In the genomic region with DNA sequence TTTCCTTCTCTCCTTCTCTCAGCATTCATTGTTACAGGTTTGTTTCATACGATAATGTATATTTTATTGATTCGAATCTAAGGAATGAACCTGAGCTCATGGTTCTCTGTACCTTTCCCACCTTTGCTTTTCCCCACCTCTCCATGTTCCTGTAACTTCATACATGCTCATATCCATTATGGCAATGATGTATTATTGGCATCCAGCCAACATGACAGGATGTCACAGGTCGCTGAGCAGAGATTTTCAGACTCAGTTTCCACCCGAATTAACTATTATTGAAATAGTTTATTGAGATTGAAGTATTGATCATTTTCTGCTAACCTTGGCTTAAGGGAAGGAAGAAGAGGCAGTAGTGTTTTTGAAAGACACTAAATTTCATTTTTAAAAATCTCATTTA, we compare ENCODE assay signal across 2 cellular contexts.
TF ChIP-seq lines count a peak whose summit lies in the region.

No MANE protein-coding gene starts in this region.

TF ChIP-seq in A549, 52 proteins besides CTCF, POLR2A, EP300 and RAD21 (continued from another document):
- TF ChIP-seq RNF2 (IDR thresholded peaks at IDR 0.05; ENCODE audit: borderline replicate concordance, low read depth) (no peak), PHF8 (IDR thresholded peaks at IDR 0.05; ENCODE audit: borderline replicate concordance, low read depth) (no peak), HDAC2 (IDR thresholded peaks at IDR 0.05) (no peak), SREBF2 (IDR thresholded peaks at IDR 0.05) (no peak), ZFP36 (IDR thresholded peaks at IDR 0.05; ENCODE audit: borderline replicate concordance, partially characterized antibody) (no peak), HOXA7 (CRISPR knock-in tag; IDR thresholded peaks at IDR 0.05) (no peak), POLR2AphosphoS2 (conservative IDR thresholded peaks at IDR 0.05; ENCODE audit: low read length) (no peak), MAX (IDR thresholded peaks at IDR 0.05) (no peak), HOXB13 (CRISPR knock-in tag; IDR thresholded peaks at IDR 0.05; ENCODE audit: low read depth) (no peak), PBX3 (IDR thresholded peaks at IDR 0.05) (no peak), HEYL (CRISPR knock-in tag; IDR thresholded peaks at IDR 0.05) (no peak), NR3C1 (IDR thresholded peaks at IDR 0.05) (no peak)
- TF ChIP-seq, protein P1, sequence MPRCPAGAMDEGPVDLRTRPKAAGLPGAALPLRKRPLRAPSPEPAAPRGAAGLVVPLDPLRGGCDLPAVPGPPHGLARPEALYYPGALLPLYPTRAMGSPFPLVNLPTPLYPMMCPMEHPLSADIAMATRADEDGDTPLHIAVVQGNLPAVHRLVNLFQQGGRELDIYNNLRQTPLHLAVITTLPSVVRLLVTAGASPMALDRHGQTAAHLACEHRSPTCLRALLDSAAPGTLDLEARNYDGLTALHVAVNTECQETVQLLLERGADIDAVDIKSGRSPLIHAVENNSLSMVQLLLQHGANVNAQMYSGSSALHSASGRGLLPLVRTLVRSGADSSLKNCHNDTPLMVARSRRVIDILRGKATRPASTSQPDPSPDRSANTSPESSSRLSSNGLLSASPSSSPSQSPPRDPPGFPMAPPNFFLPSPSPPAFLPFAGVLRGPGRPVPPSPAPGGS (IDR thresholded peaks at IDR 0.05) = no peak
- TF ChIP-seq, protein P2, sequence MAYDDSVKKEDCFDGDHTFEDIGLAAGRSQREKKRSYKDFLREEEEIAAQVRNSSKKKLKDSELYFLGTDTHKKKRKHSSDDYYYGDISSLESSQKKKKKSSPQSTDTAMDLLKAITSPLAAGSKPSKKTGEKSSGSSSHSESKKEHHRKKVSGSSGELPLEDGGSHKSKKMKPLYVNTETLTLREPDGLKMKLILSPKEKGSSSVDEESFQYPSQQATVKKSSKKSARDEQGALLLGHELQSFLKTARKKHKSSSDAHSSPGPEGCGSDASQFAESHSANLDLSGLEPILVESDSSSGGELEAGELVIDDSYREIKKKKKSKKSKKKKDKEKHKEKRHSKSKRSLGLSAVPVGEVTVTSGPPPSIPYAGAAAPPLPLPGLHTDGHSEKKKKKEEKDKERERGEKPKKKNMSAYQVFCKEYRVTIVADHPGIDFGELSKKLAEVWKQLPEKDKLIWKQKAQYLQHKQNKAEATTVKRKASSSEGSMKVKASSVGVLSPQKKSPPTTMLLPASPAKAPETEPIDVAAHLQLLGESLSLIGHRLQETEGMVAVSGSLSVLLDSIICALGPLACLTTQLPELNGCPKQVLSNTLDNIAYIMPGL (CRISPR knock-in tag; IDR thresholded peaks at IDR 0.05; ENCODE audit: borderline replicate concordance) = no peak
- TF ChIP-seq, protein P3, sequence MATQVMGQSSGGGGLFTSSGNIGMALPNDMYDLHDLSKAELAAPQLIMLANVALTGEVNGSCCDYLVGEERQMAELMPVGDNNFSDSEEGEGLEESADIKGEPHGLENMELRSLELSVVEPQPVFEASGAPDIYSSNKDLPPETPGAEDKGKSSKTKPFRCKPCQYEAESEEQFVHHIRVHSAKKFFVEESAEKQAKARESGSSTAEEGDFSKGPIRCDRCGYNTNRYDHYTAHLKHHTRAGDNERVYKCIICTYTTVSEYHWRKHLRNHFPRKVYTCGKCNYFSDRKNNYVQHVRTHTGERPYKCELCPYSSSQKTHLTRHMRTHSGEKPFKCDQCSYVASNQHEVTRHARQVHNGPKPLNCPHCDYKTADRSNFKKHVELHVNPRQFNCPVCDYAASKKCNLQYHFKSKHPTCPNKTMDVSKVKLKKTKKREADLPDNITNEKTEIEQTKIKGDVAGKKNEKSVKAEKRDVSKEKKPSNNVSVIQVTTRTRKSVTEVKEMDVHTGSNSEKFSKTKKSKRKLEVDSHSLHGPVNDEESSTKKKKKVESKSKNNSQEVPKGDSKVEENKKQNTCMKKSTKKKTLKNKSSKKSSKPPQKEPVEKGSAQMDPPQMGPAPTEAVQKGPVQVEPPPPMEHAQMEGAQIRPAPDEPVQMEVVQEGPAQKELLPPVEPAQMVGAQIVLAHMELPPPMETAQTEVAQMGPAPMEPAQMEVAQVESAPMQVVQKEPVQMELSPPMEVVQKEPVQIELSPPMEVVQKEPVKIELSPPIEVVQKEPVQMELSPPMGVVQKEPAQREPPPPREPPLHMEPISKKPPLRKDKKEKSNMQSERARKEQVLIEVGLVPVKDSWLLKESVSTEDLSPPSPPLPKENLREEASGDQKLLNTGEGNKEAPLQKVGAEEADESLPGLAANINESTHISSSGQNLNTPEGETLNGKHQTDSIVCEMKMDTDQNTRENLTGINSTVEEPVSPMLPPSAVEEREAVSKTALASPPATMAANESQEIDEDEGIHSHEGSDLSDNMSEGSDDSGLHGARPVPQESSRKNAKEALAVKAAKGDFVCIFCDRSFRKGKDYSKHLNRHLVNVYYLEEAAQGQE (IDR thresholded peaks at IDR 0.05) = no peak

TF ChIP-seq in GM12878, 131 proteins besides CTCF, POLR2A, EP300 and RAD21 (continued from another document):
- TF ChIP-seq, protein P4, sequence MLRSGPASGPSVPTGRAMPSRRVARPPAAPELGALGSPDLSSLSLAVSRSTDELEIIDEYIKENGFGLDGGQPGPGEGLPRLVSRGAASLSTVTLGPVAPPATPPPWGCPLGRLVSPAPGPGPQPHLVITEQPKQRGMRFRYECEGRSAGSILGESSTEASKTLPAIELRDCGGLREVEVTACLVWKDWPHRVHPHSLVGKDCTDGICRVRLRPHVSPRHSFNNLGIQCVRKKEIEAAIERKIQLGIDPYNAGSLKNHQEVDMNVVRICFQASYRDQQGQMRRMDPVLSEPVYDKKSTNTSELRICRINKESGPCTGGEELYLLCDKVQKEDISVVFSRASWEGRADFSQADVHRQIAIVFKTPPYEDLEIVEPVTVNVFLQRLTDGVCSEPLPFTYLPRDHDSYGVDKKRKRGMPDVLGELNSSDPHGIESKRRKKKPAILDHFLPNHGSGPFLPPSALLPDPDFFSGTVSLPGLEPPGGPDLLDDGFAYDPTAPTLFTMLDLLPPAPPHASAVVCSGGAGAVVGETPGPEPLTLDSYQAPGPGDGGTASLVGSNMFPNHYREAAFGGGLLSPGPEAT (IDR thresholded peaks at IDR 0.05; ENCODE audit: low read depth) = no peak
- TF ChIP-seq KAT2A (conservative IDR thresholded peaks at IDR 0.05; ENCODE audit: control insufficient read depth, low read depth, low read length) (no peak), BMI1 (IDR thresholded peaks at IDR 0.05; ENCODE audit: borderline replicate concordance) (no peak), NRF1 (conservative IDR thresholded peaks at IDR 0.05; ENCODE audit: low read depth, low read length) (no peak), E2F8 (IDR thresholded peaks at IDR 0.05; ENCODE audit: low read depth, partially characterized antibody) (no peak), RCOR1 (conservative IDR thresholded peaks at IDR 0.05; ENCODE audit: low read depth, low read length) (no peak), IRF5 (IDR thresholded peaks at IDR 0.05; ENCODE audit: borderline replicate concordance) (no peak), STAT1 (conservative IDR thresholded peaks at IDR 0.05) (no peak), YBX1 (IDR thresholded peaks at IDR 0.05) (no peak), MTA3 (IDR thresholded peaks at IDR 0.05; ENCODE audit: borderline replicate concordance, low read length) (no peak), ATF2 (IDR thresholded peaks at IDR 0.05; ENCODE audit: low read length) (no peak), STAT3 (IDR thresholded peaks at IDR 0.05; ENCODE audit: low read depth, low read length) (no peak), RELA (IDR thresholded peaks at IDR 0.05; ENCODE audit: borderline replicate concordance, partially characterized antibody) (no peak), CBFB (IDR thresholded peaks at IDR 0.05; ENCODE audit: low read depth) (no peak), NFIC (IDR thresholded peaks at IDR 0.05; ENCODE audit: low read depth, low read length) (no peak), POU2F2 (IDR thresholded peaks at IDR 0.05; ENCODE audit: borderline replicate concordance, low read depth, low read length) (no peak)
TF ChIP-seq in GM12878: peak in this region for 0.
